ENCODE assay signal across 19 cellular contexts in genomic region chr7:141339603-141340002, GRCh38.
A peak's percentile ranks its signal among the peaks of the same experiment; 100 is the strongest.
DNase-seq lines count a peak whose midpoint lies in the region; TF ChIP-seq lines count a peak whose summit lies in the region.
"Had no signal": no experiment of that assay in that cellular context is flagged by ENCODE, and none has a peak within 500 bp of the region (broad histone marks: within the 10 kb centered on the region; RNA-seq: fewer than 3 reads in every experiment).

No MANE protein-coding gene starts in this region.

- 55% methylated on average over 1 of the region's 1 CpG; no CpG with 5 or more reads in 1 of the 2 experiments for WGBS in endodermal cell (ENCODE audit: insufficient coverage in 1 of 2, insufficient read length in 1 of 2), 2 experiments

- H3K36me3 Mint-ChIP-seq in MCF 10A (ENCODE audit: insufficient read depth, unreplicated experiment) (no peaks in the 10 kb centered on the region), endodermal cell (ENCODE audit: low read depth) (no peaks in the 10 kb centered on the region)
- H3K36me3 Mint-ChIP-seq: CD4-positive, CD25-positive, alpha-beta regulatory T cell had no signal

- CTCF ChIA-PET in MCF 10A (lab: Yijun Ruan, JAX): interaction anchor here (1.0 kb wide), 1 partner anchor 194 kb away, joined by 3 read pairs; no protein-coding TSS in a partner anchor

- peaks cover 15% of the 10 kb centered on the region for H3K9me3 Mint-ChIP-seq in MCF 10A (ENCODE audit: unreplicated experiment)
- peaks cover 2% of the 10 kb centered on the region for H3K9me3 Mint-ChIP-seq in endodermal cell

- no TSS peak for BruUV-seq in MCF 10A (replicated peaks; lab: Mats Ljungman, UMichigan)

- no peak overlapping the region for H3K4me3 ChIP-seq in breast epithelium
- H3K4me3 ChIP-seq in endodermal cell (ENCODE audit: low read length): no peak overlapping the region
- H3K4me3 ChIP-seq in coronary artery: no peak overlapping the region
- H3K4me3 ChIP-seq: MG63 had no signal

- DNase-seq in MCF 10A (ENCODE audit: unreplicated experiment) (peak; percentile 18), breast epithelium (ENCODE audit: low spot score in 2 of 2) (no peak), endodermal cell (peak; percentile 56), NCI-H128 (lab: John Stamatoyannopoulos, UW; ENCODE audit: unreplicated experiment) (no peak), amygdala (lab: John Stamatoyannopoulos, UW) (no peak), coronary artery (ENCODE audit: low spot score) (no peak)
- DNase-seq: AML-193; CD4-positive, CD25-positive, alpha-beta regulatory T cell; DMS79 treated with DMSO at 0.1 percent for 48 hours; GF-D8; GOT3; KBM-7; MG63; NCI-H1092 treated with DMSO at 0.1 percent for 48 hours; NCI-H2029; NCI-H510A treated with DMSO at 0.1 percent for 48 hours; OCI-M1 had no signal

- H3K27me3 Mint-ChIP-seq in MCF 10A (ENCODE audit: insufficient read depth, unreplicated experiment) (no peaks in the 10 kb centered on the region), endodermal cell (ENCODE audit: insufficient read depth) (no peaks in the 10 kb centered on the region)
- H3K27me3 Mint-ChIP-seq: CD4-positive, CD25-positive, alpha-beta regulatory T cell had no signal

- POLR2A ChIA-PET in MCF 10A (lab: Yijun Ruan, JAX): no interaction called here

- H3K9me3 ChIP-seq in breast epithelium (no peaks in the 10 kb centered on the region), endodermal cell (ENCODE audit: control insufficient read depth, low read length) (no peaks in the 10 kb centered on the region)
- H3K9me3 ChIP-seq: MG63 had no signal

- no peak for TF ChIP-seq CTCF in MCF 10A (IDR thresholded peaks at IDR 0.05; ENCODE audit: unreplicated experiment)
- TF ChIP-seq CTCF in breast epithelium (IDR thresholded peaks at IDR 0.05): no peak
- no peak for TF ChIP-seq CTCF in endodermal cell (conservative IDR thresholded peaks at IDR 0.05)
- no peak for TF ChIP-seq CTCF in coronary artery (IDR thresholded peaks at IDR 0.05)

- no peak for TF ChIP-seq POLR2A in breast epithelium (IDR thresholded peaks at IDR 0.05)

- H3K4me1 ChIP-seq in breast epithelium (no peaks in the 10 kb centered on the region), endodermal cell (ENCODE audit: control insufficient read depth, insufficient read depth, low read length) (no peaks in the 10 kb centered on the region)

- no peak overlapping the region for H3K27ac ChIP-seq in breast epithelium
- H3K27ac ChIP-seq in endodermal cell (ENCODE audit: low read depth, low read length): no peak overlapping the region
- H3K27ac ChIP-seq in coronary artery: no peak overlapping the region
- H3K27ac ChIP-seq: HL-60 had no signal

- H3K9ac ChIP-seq in endodermal cell (ENCODE audit: extremely low read depth, low read length, poor library complexity, severe bottlenecking): no peak overlapping the region

- H3K4me1 Mint-ChIP-seq in MCF 10A (ENCODE audit: insufficient read depth, unreplicated experiment): no peaks in the 10 kb centered on the region
- peaks cover 4% of the 10 kb centered on the region for H3K4me1 Mint-ChIP-seq in endodermal cell
- H3K4me1 Mint-ChIP-seq: CD4-positive, CD25-positive, alpha-beta regulatory T cell had no signal

- H3K27ac Mint-ChIP-seq in MCF 10A (ENCODE audit: low read depth, unreplicated experiment) (no peak overlapping the region), endodermal cell (no peak overlapping the region)
- H3K27ac Mint-ChIP-seq: CD4-positive, CD25-positive, alpha-beta regulatory T cell had no signal

- no peaks in the 10 kb centered on the region for H3K36me3 ChIP-seq in breast epithelium
- H3K36me3 ChIP-seq in endodermal cell (ENCODE audit: control insufficient read depth, insufficient read depth, low read length): no peaks in the 10 kb centered on the region
- H3K36me3 ChIP-seq: MG63 had no signal

- H3K27me3 ChIP-seq in breast epithelium (no peaks in the 10 kb centered on the region), endodermal cell (ENCODE audit: control insufficient read depth, insufficient read depth, low read length, poor library complexity, severe bottlenecking) (no peaks in the 10 kb centered on the region)
- H3K27me3 ChIP-seq: MG63 had no signal

- no peak overlapping the region for H3K4me3 Mint-ChIP-seq in MCF 10A (ENCODE audit: unreplicated experiment)
- no peak overlapping the region for H3K4me3 Mint-ChIP-seq in endodermal cell
- H3K4me3 Mint-ChIP-seq: CD4-positive, CD25-positive, alpha-beta regulatory T cell had no signal

- intact Hi-C loops in MCF 10A (cut with micrococcal nuclease) (no loop called here), breast epithelium (cut with DNase I; ENCODE audit: low total_unique reads) (no loop called here)

TF ChIP-seq in PFSK-1, 5 proteins besides CTCF, POLR2A, EP300 and RAD21:
- TF ChIP-seq SIN3A (IDR thresholded peaks at IDR 0.05; ENCODE audit: borderline replicate concordance, insufficient read depth, low read length): no peak
- TF ChIP-seq FOXP2 (optimal IDR thresholded peaks at IDR 0.05; ENCODE audit: borderline replicate concordance, extremely low read depth, extremely low read length, insufficient read depth): no peak
- TF ChIP-seq TAF1 (IDR thresholded peaks at IDR 0.05; ENCODE audit: borderline replicate concordance, insufficient read depth, low read length): no peak
- TF ChIP-seq POLR2AphosphoS5 (IDR thresholded peaks at IDR 0.05; ENCODE audit: low read depth, low read length): no peak
- TF ChIP-seq REST (IDR thresholded peaks at IDR 0.05; ENCODE audit: insufficient read depth in 1 of 2, low read depth in 2 of 2, low read length in 2 of 2): peak; percentile 50 to 88; a peak in 3 of 4 replicates
TF ChIP-seq in PFSK-1: peak in this region for 1.

Comparison
In these comparisons a context has a peak if more than half of its experiments do, and no peak if none do; other contexts are left out.
1. DNase-seq: peak in MCF 10A (single experiment) and endodermal cell (single experiment); none in breast epithelium (0 of 2), NCI-H128 (single experiment), amygdala (0 of 56) and coronary artery (single experiment).